Comparison of ENCODE assay signal across 19 cellular contexts in the genomic region with DNA sequence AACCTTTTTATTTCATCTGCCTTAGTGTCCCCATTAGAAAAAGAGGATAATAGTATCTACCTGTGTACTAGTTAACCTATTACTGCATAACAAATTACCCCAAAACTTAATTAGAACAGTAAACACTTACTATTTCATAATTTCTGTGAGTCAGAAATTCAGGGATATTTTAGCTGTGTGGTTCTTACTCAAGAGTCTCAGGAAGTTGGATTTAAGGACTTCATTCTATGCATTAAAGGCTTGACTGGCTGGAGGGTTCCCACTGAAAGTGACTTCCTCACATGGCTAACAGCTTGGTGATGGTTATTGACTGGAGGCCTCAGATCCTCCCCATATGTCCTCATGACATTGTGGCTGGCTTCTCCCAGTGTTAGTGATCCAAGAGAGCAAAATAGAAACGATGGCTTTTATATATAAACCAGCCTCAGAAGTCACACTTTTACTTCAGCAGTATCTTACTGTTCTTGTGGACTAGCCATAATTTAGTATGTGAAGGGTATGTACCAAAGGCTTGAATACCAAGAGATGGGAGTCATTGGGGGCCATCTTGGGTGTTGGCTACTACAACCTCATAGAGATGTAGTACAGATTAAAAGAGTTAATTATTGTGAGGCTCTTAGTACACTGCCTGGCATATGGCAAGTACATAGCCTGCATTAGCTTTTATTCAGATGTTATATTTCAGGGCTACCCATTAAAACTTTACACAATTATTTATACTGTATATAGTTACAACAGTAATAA. TPM values are rescaled to one million over a fixed set of nuclear protein-coding genes. Genes with fewer than 3 reads are reported as not detected.
DNase-seq lines count a peak whose midpoint lies in the region; ATAC-seq and TF ChIP-seq lines count a peak whose summit lies in the region.
"Had no signal": no experiment of that assay in that cellular context is flagged by ENCODE, and none has a peak within 500 bp of the region (broad histone marks: within the 10 kb centered on the region; RNA-seq: fewer than 3 reads in every experiment).

No MANE protein-coding gene starts in this region.

- H3K4me3 ChIP-seq in GM23338 (no peak overlapping the region), fibroblast of villous mesenchyme (ENCODE audit: low read depth, low read length) (no peak overlapping the region), subcutaneous abdominal adipose tissue (ENCODE audit: low read depth in 1 of 5, low read length in 5 of 5) (no peak overlapping the region), testis (no peak overlapping the region)
- H3K4me3 ChIP-seq: HAP-1, SJSA1 had no signal

- no peaks in the 10 kb centered on the region for H3F3A ChIP-seq in GM23338 (replicated peaks; ENCODE audit: low read depth)

- H3K36me3 Mint-ChIP-seq in GM23338 (ENCODE audit: low read depth) (no peaks in the 10 kb centered on the region; the same call in 2 of the 3 replicates), T-cell (peaks cover 3% of the 10 kb centered on the region)

- H3K36me3 ChIP-seq in GM23338 (ENCODE audit: insufficient read depth) (no peaks in the 10 kb centered on the region), subcutaneous abdominal adipose tissue (ENCODE audit: control insufficient read depth in 5 of 5, insufficient read depth in 5 of 5, low read length in 5 of 5) (peaks cover 0 to 3% (median 0%) of the 10 kb centered on the region in 5 donors), testis (ENCODE audit: low read depth, missing control alignments) (no peaks in the 10 kb centered on the region)

- H3K4me1 Mint-ChIP-seq in GM23338 (peaks cover 57% of the 10 kb centered on the region), T-cell (peaks cover 83 to 94% (median 84%) of the 10 kb centered on the region in 3 donors)

- 0 out of 2 replicates have a peak overlapping the region, but pooled peaks have one; percentile 3 for H3K4me2 ChIP-seq in GM23338

- H3K4me3 Mint-ChIP-seq in GM23338 (no peak overlapping the region), T-cell (no peak overlapping the region)

- no peaks in the 10 kb centered on the region for H3K27me3 ChIP-seq in GM23338 (ENCODE audit: insufficient read depth)
- H3K27me3 ChIP-seq in subcutaneous abdominal adipose tissue (ENCODE audit: control insufficient read depth in 5 of 5, insufficient read depth in 4 of 5, low read length in 5 of 5): no peaks in the 10 kb centered on the region
- H3K27me3 ChIP-seq in testis: no peaks in the 10 kb centered on the region
- H3K27me3 ChIP-seq: BE2C, SJSA1 had no signal

- TF ChIP-seq CTCF in GM23338 (conservative IDR thresholded peaks at IDR 0.05; ENCODE audit: low read depth in 2 of 2): no peak
- no peak for TF ChIP-seq CTCF in fibroblast of villous mesenchyme (IDR thresholded peaks at IDR 0.05; ENCODE audit: insufficient read depth, low read depth, low read length)
- TF ChIP-seq CTCF in testis (IDR thresholded peaks at IDR 0.05): no peak

- H3K79me2 ChIP-seq in GM23338 (replicated peaks; ENCODE audit: insufficient read depth): peaks cover 100% of the 10 kb centered on the region

- H3K27ac ChIP-seq in GM23338 (ENCODE audit: low read depth) (no peak overlapping the region), subcutaneous abdominal adipose tissue (ENCODE audit: low read depth, low read length) (peak overlapping the region; percentile 78), testis (no peak overlapping the region)
- H3K27ac ChIP-seq: SJSA1 had no signal

- H3K27me3 Mint-ChIP-seq in GM23338 (ENCODE audit: insufficient read depth, low read depth, poor library complexity) (peaks cover 4% of the 10 kb centered on the region), T-cell (no peaks in the 10 kb centered on the region)

- CTCF ChIA-PET in T-cell (lab: Charles Lee): no interaction called here

- WGBS in testis, 2 donors: 56 to 91% methylated on average over 1 of the region's 1 CpG

- H3K9me3 ChIP-seq in subcutaneous abdominal adipose tissue (ENCODE audit: control insufficient read depth in 5 of 5, low read length in 5 of 5) (no peaks in the 10 kb centered on the region), testis (no peaks in the 10 kb centered on the region)
- H3K9me3 ChIP-seq: BE2C, HAP-1, SJSA1 had no signal

- TF ChIP-seq POLR2A in testis (IDR thresholded peaks at IDR 0.05): no peak

- H3K27ac Mint-ChIP-seq in GM23338: 0 out of 2 replicates have a peak overlapping the region, but pooled peaks have one; percentile 17
- peak overlapping the region; percentile 27 to 29 for H3K27ac Mint-ChIP-seq in T-cell

- ATAC-seq in GM23338 (no peak), T-cell (replicated peaks in 1 of 4) (no peak), HG02610 (IDR thresholded peaks at IDR 0.05; ENCODE audit: unreplicated experiment) (no peak)
- ATAC-seq: sciatic nerve had no signal

- no peak overlapping the region for H2AFZ ChIP-seq in GM23338

- no peak overlapping the region for H3K9ac ChIP-seq in subcutaneous abdominal adipose tissue (ENCODE audit: low read length in 5 of 5)

- H3K4me1 ChIP-seq in GM23338 (ENCODE audit: insufficient read depth) (peaks cover 69% of the 10 kb centered on the region), subcutaneous abdominal adipose tissue (ENCODE audit: control insufficient read depth in 5 of 5, insufficient read depth in 5 of 5, low read length in 5 of 5) (peaks cover 0 to 55% (median 48%) of the 10 kb centered on the region in 5 donors), testis (peaks cover 19% of the 10 kb centered on the region)
- H3K4me1 ChIP-seq: SJSA1 had no signal

- peaks cover 86% of the 10 kb centered on the region for H4K20me1 ChIP-seq in GM23338 (replicated peaks; ENCODE audit: insufficient read depth)

- H3K9me3 Mint-ChIP-seq in GM23338: no peaks in the 10 kb centered on the region
- H3K9me3 Mint-ChIP-seq in T-cell: no peaks in the 10 kb centered on the region

- POLR2A ChIA-PET in T-cell (lab: Charles Lee): no interaction called here

- DNase-seq in GM23338 (ENCODE audit: low spot score): no peak
- no peak for DNase-seq in T-cell
- DNase-seq in fibroblast of villous mesenchyme (ENCODE audit: low read depth): peak; percentile 39
- DNase-seq in NCI-H2171 (lab: John Stamatoyannopoulos, UW): no peak
- no peak for DNase-seq in testis
- DNase-seq: activated CD4-positive, CD25-positive, alpha-beta regulatory T cell treated with anti-CD3 and anti-CD28 coated beads, Interleukin-2, amount 50 U/mL, for 72 hours; activated effector memory CD4-positive, alpha-beta T cell treated with anti-CD3 and anti-CD28 coated beads, Interleukin-2, amount 50 U/mL, for 16 hours; amygdala; BE2C; cerebellar nuclear complex; DMS153; effector memory CD4-positive, alpha-beta T cell; NCI-H1930; stimulated activated CD4-positive, alpha-beta T cell treated with anti-CD3 and anti-CD28 coated beads, Interleukin-2, amount 100 ng/mL, for 48 hours had no signal

- no peaks in the 10 kb centered on the region for H3K9me2 ChIP-seq in GM23338 (ENCODE audit: insufficient read depth)

- intact Hi-C loops in testis (cut with DNase I; ENCODE audit: low total_unique reads): no loop called here

RNA-seq across cellular contexts. Expression of a gene that starts 9.9 kb away (rescaled TPM):
- total RNA-seq in GM23338 (2014; rRNA removed; shearing (Covaris generic)): 117 and 137 TPM in 2 replicates
- polyA plus RNA-seq in GM23338 (2016; fragmentation: Nextera tagmentation; extraction: Ambion mirVana): 31.1 and 33.1 TPM in 2 replicates
- total RNA-seq in T-cell: 10 to 100 TPM; 55.0 to 68.4 (median 56.2) TPM
- total RNA-seq in fibroblast of villous mesenchyme: 184 and 375 TPM in 2 replicates
- 100 to 1,000 TPM; 116 to 199 TPM for total RNA-seq in testis
- polyA plus RNA-seq in testis (ENCODE audit: insufficient read depth, low read depth, low replicate concordance): 138 TPM
